9 cellular contexts compared by ENCODE assay signal in the genomic region with DNA sequence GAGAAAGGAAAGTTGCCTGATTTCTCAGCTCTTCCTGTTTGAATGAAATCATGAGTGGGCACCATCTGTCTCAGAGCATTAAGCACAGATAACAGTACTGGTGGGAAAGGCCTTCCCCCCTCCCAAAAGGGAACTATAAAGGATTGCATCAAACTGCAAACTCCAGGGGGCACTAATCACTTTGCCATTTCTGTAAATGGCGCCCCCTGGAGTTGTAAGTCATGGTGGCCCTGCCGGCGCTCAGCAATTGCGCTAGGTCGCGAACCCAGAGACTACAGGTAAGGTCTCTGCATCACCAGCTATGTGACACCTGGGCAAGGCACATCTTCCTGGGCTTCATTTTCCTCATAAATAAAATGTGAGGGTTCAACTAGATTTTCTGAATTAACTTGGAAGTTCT. TPM values are rescaled to one million over a fixed set of nuclear protein-coding genes. Genes with fewer than 3 reads are reported as not detected.
DNase-seq lines count a peak whose midpoint lies in the region; ATAC-seq and TF ChIP-seq lines count a peak whose summit lies in the region.
"Had no signal": no experiment of that assay in that cellular context is flagged by ENCODE, and none has a peak within 500 bp of the region (broad histone marks: within the 10 kb centered on the region; RNA-seq: fewer than 3 reads in every experiment).

No MANE protein-coding gene starts in this region.

- H3K4me1 ChIP-seq in HUES48 (ENCODE audit: control insufficient read depth, insufficient read depth, low read length), result peaks cover 36% of the 10 kb centered on the region
- H3K4me1 ChIP-seq in vagina, result peaks cover 42% of the 10 kb centered on the region

- H3K4me1 Mint-ChIP-seq in nephron progenitor cell, result peaks cover 51% of the 10 kb centered on the region

- H3K27ac ChIP-seq in HUES48 (ENCODE audit: low read depth, low read length) (peak overlapping the region; percentile 43), vagina (no peak overlapping the region)
- H3K27ac ChIP-seq: skin epidermis had no signal

- peak; percentile 20 for TF ChIP-seq CTCF in nephron progenitor cell (IDR thresholded peaks at IDR 0.05)
- TF ChIP-seq CTCF in vagina (IDR thresholded peaks at IDR 0.05), result no peak

- H3K4me3 ChIP-seq in HUES48 (ENCODE audit: low read depth, low read length), result no peak overlapping the region
- no peak overlapping the region for H3K4me3 ChIP-seq in vagina
- H3K4me3 ChIP-seq: skin epidermis had no signal

- H3K36me3 ChIP-seq in HUES48 (ENCODE audit: control insufficient read depth, insufficient read depth, low read length), result peaks cover 10% of the 10 kb centered on the region; the same call in 1 of the 2 replicates
- H3K36me3 ChIP-seq in vagina, result no peaks in the 10 kb centered on the region

- no peaks in the 10 kb centered on the region for H3K9me3 ChIP-seq in HUES48 (ENCODE audit: control insufficient read depth, insufficient read depth, low read length)
- no peaks in the 10 kb centered on the region for H3K9me3 ChIP-seq in vagina

- no peak overlapping the region for H3K27ac Mint-ChIP-seq in nephron progenitor cell

- no peaks in the 10 kb centered on the region for H3K27me3 ChIP-seq in HUES48 (ENCODE audit: control insufficient read depth, insufficient read depth, low read length)
- H3K27me3 ChIP-seq in vagina, result no peaks in the 10 kb centered on the region

- no peak for ATAC-seq in HG02571 (IDR thresholded peaks at IDR 0.05; ENCODE audit: unreplicated experiment)
- no peak for ATAC-seq in GM21515 (IDR thresholded peaks at IDR 0.05; ENCODE audit: unreplicated experiment)

- DNase-seq in DMS53 (lab: John Stamatoyannopoulos, UW) (peak; percentile 57), DMS53 treated with DMSO at 0.1 percent for 48 hours (lab: John Stamatoyannopoulos, UW; ENCODE audit: unreplicated experiment) (no peak), nephron progenitor cell (no peak), vagina (ENCODE audit: extremely low spot score in 2 of 2) (no peak)
- DNase-seq in activated naive CD4-positive, alpha-beta T cell treated with anti-CD3 and anti-CD28 coated beads, Interleukin-2, amount 50 U/mL, for 16 hours, result peak; percentile 25

- intact Hi-C loops in vagina (cut with DNase I), result no loop called here

- peaks cover 10% of the 10 kb centered on the region for H3K36me3 Mint-ChIP-seq in nephron progenitor cell (ENCODE audit: low read depth)

- H3K9me3 Mint-ChIP-seq in nephron progenitor cell, result no peaks in the 10 kb centered on the region

- TF ChIP-seq POLR2A in vagina (IDR thresholded peaks at IDR 0.05), result no peak

- no peak overlapping the region for H3K4me3 Mint-ChIP-seq in nephron progenitor cell

- no peaks in the 10 kb centered on the region for H3K27me3 Mint-ChIP-seq in nephron progenitor cell (ENCODE audit: low read depth, poor library complexity)

- no peak overlapping the region for H3K9ac ChIP-seq in HUES48 (ENCODE audit: low read depth, low read length)

RNA-seq across cellular contexts. Expression of a gene that starts 11.1 kb away (rescaled TPM):
- 6.1 TPM for total RNA-seq in vagina

Comparison
In these comparisons a context has a peak if more than half of its experiments do, and no peak if none do; other contexts are left out.
1. DNase-seq: peak in DMS53 (single experiment) and activated naive CD4-positive, alpha-beta T cell treated with anti-CD3 and anti-CD28 coated beads, Interleukin-2, amount 50 U/mL, for 16 hours (single experiment); none in DMS53 treated with DMSO at 0.1 percent for 48 hours (single experiment), nephron progenitor cell (single experiment) and vagina (0 of 2).